ENCODE assay signal across 18 cellular contexts in genomic region chrX:40473460-40474204, GRCh38.
DNase-seq lines count a peak whose midpoint lies in the region; ATAC-seq, FAIRE-seq and TF ChIP-seq lines count a peak whose summit lies in the region.
"Had no signal": no experiment of that assay in that cellular context is flagged by ENCODE, and none has a peak within 500 bp of the region (broad histone marks: within the 10 kb centered on the region; RNA-seq: fewer than 3 reads in every experiment).

No MANE protein-coding gene starts in this region.

- H3K9me3 Mint-ChIP-seq in T-helper 2 cell treated with Interferon-gamma antibody and Interleukin-4, amounts not matched to agents 5 μg/mL and 100 μg/mL, for 36 hours = no peaks in the 10 kb centered on the region
- H3K9me3 Mint-ChIP-seq: activated T-cell treated with anti-CD3 and anti-CD28 coated beads, Interleukin-2, amount 50 U/mL, for 4 hours had no signal

- H3K79me2 ChIP-seq in hepatocyte = no peaks in the 10 kb centered on the region

- H2AFZ ChIP-seq in hepatocyte = no peak overlapping the region

- TF ChIP-seq CTCF in A673 (conservative IDR thresholded peaks at IDR 0.05; ENCODE audit: low read depth, low read length) (no peak), hepatocyte (IDR thresholded peaks at IDR 0.05; ENCODE audit: poor library complexity) (no peak), Peyer's patch (IDR thresholded peaks at IDR 0.05) (no peak)

- H3K9me2 ChIP-seq in hepatocyte (replicated peaks; ENCODE audit: insufficient read depth) = no peaks in the 10 kb centered on the region

- POLR2A ChIA-PET in A673 (lab: Charles Lee; ENCODE audit: low non-redundant PET) = no interaction called here

- H3K27ac ChIP-seq in A673 (ENCODE audit: low read depth, low read length, poor library complexity, severe bottlenecking) = peak overlapping the region; percentile 63
- peak overlapping the region; percentile 84 for H3K27ac ChIP-seq in hepatocyte
- no peak overlapping the region for H3K27ac ChIP-seq in Peyer's patch
- H3K27ac ChIP-seq: adrenal gland, colonic mucosa, skin epidermis had no signal

- peaks cover 11% of the 10 kb centered on the region for H3K27me3 Mint-ChIP-seq in T-helper 2 cell treated with Interferon-gamma antibody and Interleukin-4, amounts not matched to agents 5 μg/mL and 100 μg/mL, for 36 hours (ENCODE audit: low read depth)

- no peak overlapping the region for H3K4me3 Mint-ChIP-seq in T-helper 2 cell treated with Interferon-gamma antibody and Interleukin-4, amounts not matched to agents 5 μg/mL and 100 μg/mL, for 36 hours
- H3K4me3 Mint-ChIP-seq: activated T-cell treated with anti-CD3 and anti-CD28 coated beads, Interleukin-2, amount 50 U/mL, for 4 hours had no signal

- FAIRE-seq in GM12891 (lab: Jason Lieb, UNC) = peak; percentile 76
- FAIRE-seq: urothelium cell line had no signal

- H3K4me2 ChIP-seq in hepatocyte = no peak overlapping the region

- DNase-seq in A673 (ENCODE audit: low spot score) (no peak), GM12891 (ENCODE audit: insufficient read length, low spot score) (no peak), hepatocyte (ENCODE audit: low spot score) (no peak), Peyer's patch (no peak), dedifferentiated amniotic fluid mesenchymal stem cell (ENCODE audit: extremely low spot score) (no peak)
- DNase-seq in T-helper 2 cell treated with Interferon-gamma antibody and Interleukin-4, amounts not matched to agents 5 μg/mL and 100 μg/mL, for 36 hours (ENCODE audit: low spot score) = no peak
- DNase-seq: activated T-cell treated with anti-CD3 and anti-CD28 coated beads, Interleukin-2, amount 50 U/mL, for 4 hours; colonic mucosa; erythroblast; NCI-H1930; NCI-H774; stimulated activated naive CD4-positive, alpha-beta T cell treated with Interleukin-2 at 50 U/mL for 16 hours; SW 1271 had no signal

- no peaks in the 10 kb centered on the region for H4K20me1 ChIP-seq in hepatocyte (ENCODE audit: insufficient read depth, poor library complexity, severe bottlenecking)

- 79% methylated on average over 8 of the region's 8 CpGs for WGBS in hepatocyte (ENCODE audit: low lambda C conversion rate, missing lambda C conversion rate)

- intact Hi-C loops in A673 (cut with micrococcal nuclease; ENCODE audit: unreplicated experiment) = no loop called here

- H3K4me1 ChIP-seq in A673 (ENCODE audit: insufficient read depth, low read length, poor library complexity, severe bottlenecking) (peaks cover 31% of the 10 kb centered on the region), hepatocyte (ENCODE audit: insufficient read depth) (peaks cover 18% of the 10 kb centered on the region), Peyer's patch (no peaks in the 10 kb centered on the region)
- H3K4me1 ChIP-seq: adrenal gland, colonic mucosa had no signal

- ATAC-seq in HG02571 (IDR thresholded peaks at IDR 0.05; ENCODE audit: unreplicated experiment) = no peak
- ATAC-seq in GM18511 (IDR thresholded peaks at IDR 0.05; ENCODE audit: unreplicated experiment) = no peak
- ATAC-seq: activated T-cell treated with anti-CD3 and anti-CD28 coated beads, Interleukin-2, amount 50 U/mL, for 4 hours had no signal

- no peaks in the 10 kb centered on the region for H3K36me3 ChIP-seq in A673 (ENCODE audit: insufficient read depth, low read length, poor library complexity, severe bottlenecking)
- H3K36me3 ChIP-seq in hepatocyte (replicated peaks; ENCODE audit: insufficient read depth, low read depth) = no peaks in the 10 kb centered on the region
- H3K36me3 ChIP-seq in Peyer's patch = no peaks in the 10 kb centered on the region
- H3K36me3 ChIP-seq: adrenal gland, colonic mucosa had no signal

- H3K4me3 ChIP-seq in A673 (ENCODE audit: low read depth, low read length, poor library complexity, severe bottlenecking) (no peak overlapping the region), hepatocyte (no peak overlapping the region), Peyer's patch (no peak overlapping the region)
- H3K4me3 ChIP-seq: adrenal gland, colonic mucosa, skin epidermis had no signal

- H3K9me3 ChIP-seq in A673 (ENCODE audit: low read depth, low read length, poor library complexity, severe bottlenecking) (no peaks in the 10 kb centered on the region), hepatocyte (ENCODE audit: low read depth) (no peaks in the 10 kb centered on the region), Peyer's patch (no peaks in the 10 kb centered on the region)
- H3K9me3 ChIP-seq: adrenal gland, colonic mucosa had no signal

- TF ChIP-seq POLR2A in GM12891 (IDR thresholded peaks at IDR 0.05; ENCODE audit: low read depth, low read length) = no peak
- TF ChIP-seq POLR2A in Peyer's patch (IDR thresholded peaks at IDR 0.05) = no peak

- no peaks in the 10 kb centered on the region for H3K27me3 ChIP-seq in A673 (replicated peaks; ENCODE audit: insufficient read depth, low read depth, low read length, poor library complexity)
- no peaks in the 10 kb centered on the region for H3K27me3 ChIP-seq in hepatocyte
- no peaks in the 10 kb centered on the region for H3K27me3 ChIP-seq in Peyer's patch

- BruUV-seq in A673 (replicated peaks; lab: Mats Ljungman, UMichigan) = no TSS peak

- peak overlapping the region; percentile 70 for H3K27ac Mint-ChIP-seq in T-helper 2 cell treated with Interferon-gamma antibody and Interleukin-4, amounts not matched to agents 5 μg/mL and 100 μg/mL, for 36 hours

- H3K36me3 Mint-ChIP-seq in T-helper 2 cell treated with Interferon-gamma antibody and Interleukin-4, amounts not matched to agents 5 μg/mL and 100 μg/mL, for 36 hours (ENCODE audit: low read depth) = no peaks in the 10 kb centered on the region

- peaks cover 26% of the 10 kb centered on the region for H3K4me1 Mint-ChIP-seq in T-helper 2 cell treated with Interferon-gamma antibody and Interleukin-4, amounts not matched to agents 5 μg/mL and 100 μg/mL, for 36 hours (ENCODE audit: low read depth)

- CTCF ChIA-PET in A673 (lab: Charles Lee) = no interaction called here

TF ChIP-seq in GM12891, 5 proteins besides CTCF, POLR2A, EP300 and RAD21:
- TF ChIP-seq POLR2AphosphoS5 (IDR thresholded peaks at IDR 0.05; ENCODE audit: low read depth, low read length) (no peak), PAX5 (IDR thresholded peaks at IDR 0.05; ENCODE audit: insufficient read depth, low read length, severe bottlenecking) (no peak), POU2F2 (IDR thresholded peaks at IDR 0.05; ENCODE audit: low read depth, low read length) (no peak), SPI1 (IDR thresholded peaks at IDR 0.05; ENCODE audit: low read depth, low read length) (no peak), TAF1 (IDR thresholded peaks at IDR 0.05; ENCODE audit: low read depth, low read length) (no peak)

Comparison
In these comparisons a context has a peak if more than half of its experiments do, and no peak if none do; other contexts are left out.
1. H3K27ac ChIP-seq: peak in A673 (single experiment) and hepatocyte (single experiment); none in Peyer's patch (0 of 4).